Comparison of ENCODE assay signal across 16 cellular contexts in the genomic region with DNA sequence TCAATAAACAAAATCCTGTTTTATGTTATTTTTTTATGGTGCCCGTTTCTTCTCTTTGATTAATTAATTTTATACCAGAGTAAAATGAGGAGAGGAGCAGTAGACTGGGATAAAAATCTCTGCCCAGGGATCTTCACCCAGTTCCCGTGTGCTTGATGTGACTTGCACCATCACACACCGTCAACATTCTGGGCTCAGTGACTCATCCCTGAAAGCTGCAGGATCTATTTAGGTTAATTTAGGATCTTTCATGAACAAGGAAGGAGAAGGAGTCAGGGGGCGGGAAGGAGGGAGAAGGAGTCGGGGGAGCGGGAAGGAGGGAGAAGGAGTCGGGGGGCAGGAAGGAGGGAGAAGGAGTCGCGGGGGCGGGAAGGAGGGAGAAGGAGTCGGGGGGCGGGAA.
A peak's percentile ranks its signal among the peaks of the same experiment; 100 is the strongest.
DNase-seq lines count a peak whose midpoint lies in the region; ATAC-seq and TF ChIP-seq lines count a peak whose summit lies in the region.
"Had no signal": no experiment of that assay in that cellular context is flagged by ENCODE, and none has a peak within 500 bp of the region (broad histone marks: within the 10 kb centered on the region; RNA-seq: fewer than 3 reads in every experiment).

No MANE protein-coding gene starts in this region.

- no peak overlapping the region for H2BK20ac ChIP-seq in IMR-90 (ENCODE audit: low read depth, low read length)

- H3K18ac ChIP-seq in IMR-90 (ENCODE audit: low read depth, low read length): no peak overlapping the region

- no peak overlapping the region for H3K4me2 ChIP-seq in IMR-90 (ENCODE audit: low read depth, low read length)

- peak overlapping the region; percentile 74; the same call in 1 of the 2 replicates for H2BK120ac ChIP-seq in IMR-90 (ENCODE audit: low read depth, low read length)

- no peak overlapping the region for H3K27ac ChIP-seq in IMR-90 (ENCODE audit: insufficient read depth, low read length)
- H3K27ac ChIP-seq: thyroid gland had no signal

- no peak; the same call in 1 of the 2 replicates for ATAC-seq in IMR-90 (ENCODE audit: low read depth)
- ATAC-seq in HG03025 (IDR thresholded peaks at IDR 0.05; ENCODE audit: low FRiP score, unreplicated experiment): no peak
- ATAC-seq: left lobe of liver; natural killer cell treated with Interleukin-12 subunit alpha and Interleukin-12 subunit beta and Interleukin-15 and Interleukin-18, amount 100 ng/mL, for 72 hours had no signal

- dilution Hi-C loops in IMR-90 (cut with HindIII; ENCODE audit: low sequenced_read_pairs, unreplicated experiment): no loop called here

- no peak overlapping the region for H2BK5ac ChIP-seq in IMR-90 (ENCODE audit: low read depth, low read length, poor library complexity, severe bottlenecking)

- peak overlapping the region; percentile 96; the same call in 1 of the 3 replicates for H2BK15ac ChIP-seq in IMR-90 (ENCODE audit: low read depth, low read length)

- H2AFZ ChIP-seq in IMR-90 (replicated peaks; ENCODE audit: low read length, poor library complexity): no peak overlapping the region

- H3K4me3 ChIP-seq in IMR-90 (ENCODE audit: insufficient read depth, low read depth, low read length) (no peak overlapping the region), choroid plexus epithelial cell (ENCODE audit: low read depth, low read length) (peak overlapping the region; percentile 4)
- H3K4me3 ChIP-seq: thyroid gland had no signal

- CTCF ChIA-PET in IMR-90 (lab: Yijun Ruan, JAX): interaction anchor here (0.6 kb wide), 1 partner anchor 24 kb away, joined by 4 read pairs; no protein-coding TSS in a partner anchor

- TF ChIP-seq RAD21 in IMR-90 (IDR thresholded peaks at IDR 0.05; ENCODE audit: low read length): no peak

- no peak overlapping the region for H4K91ac ChIP-seq in IMR-90 (ENCODE audit: insufficient read depth, low read depth, low read length)

- no peaks in the 10 kb centered on the region; the same call in 1 of the 2 replicates for H4K20me1 ChIP-seq in IMR-90 (ENCODE audit: insufficient read depth, low read length)

- WGBS in IMR-90 (ENCODE audit: extremely low coverage in 2 of 2, insufficient read length in 1 of 2), 2 experiments: no CpG with 5 or more reads among the region's 12 CpGs

- H2AK5ac ChIP-seq in IMR-90 (ENCODE audit: low read depth, low read length): no peak overlapping the region

- TF ChIP-seq POLR2A in IMR-90 (IDR thresholded peaks at IDR 0.05; ENCODE audit: low read depth, low read length): no peak

- no peak overlapping the region for H2AK9ac ChIP-seq in IMR-90 (replicated peaks; ENCODE audit: low read depth, low read length, poor library complexity)

- TF ChIP-seq CTCF in IMR-90 (conservative IDR thresholded peaks at IDR 0.05; ENCODE audit: low read depth, low read length) (no peak), choroid plexus epithelial cell (conservative IDR thresholded peaks at IDR 0.05; ENCODE audit: low read depth, low read length) (no peak)

- H3K14ac ChIP-seq in IMR-90 (replicated peaks; ENCODE audit: low read depth, low read length): 0 out of 2 replicates have a peak overlapping the region, but pooled peaks have one; percentile 59

- no peak overlapping the region for H3K56ac ChIP-seq in IMR-90 (ENCODE audit: extremely low read depth, insufficient read depth, low read length)

- H3K9me3 ChIP-seq in IMR-90 (ENCODE audit: control insufficient read depth, insufficient read depth, low read length): no peaks in the 10 kb centered on the region
- H3K9me3 ChIP-seq: thyroid gland had no signal

- in situ Hi-C loops in IMR-90 (cut with MboI; ENCODE audit: low sequenced_read_pairs): no loop called here

- H3K79me1 ChIP-seq in IMR-90 (ENCODE audit: low read depth in 1 of 2, low read length in 2 of 2): no peaks in the 10 kb centered on the region; a peak in 1 of 4 replicates

- intact Hi-C loops in IMR-90 (cut with micrococcal nuclease): no loop called here

- no peak overlapping the region; the same call in 1 of the 2 replicates for H3K4ac ChIP-seq in IMR-90 (ENCODE audit: low read depth, low read length)

- POLR2A ChIA-PET in IMR-90 (lab: Charles Lee; ENCODE audit: unreplicated experiment): interaction anchor here (0.6 kb wide), 1 partner anchor 1225 kb away, joined by 5 read pairs; no protein-coding TSS in a partner anchor

- H3K27me3 ChIP-seq in IMR-90 (ENCODE audit: control insufficient read depth, insufficient read depth, low read length): no peaks in the 10 kb centered on the region
- H3K27me3 ChIP-seq: thyroid gland had no signal

- no peak overlapping the region for H4K5ac ChIP-seq in IMR-90 (ENCODE audit: low read depth, low read length)

- BruUV-seq in IMR-90 (replicated peaks; lab: Mats Ljungman, UMichigan): no TSS peak

- peaks cover 2% of the 10 kb centered on the region; the same call in 1 of the 2 replicates for H3K9me1 ChIP-seq in IMR-90 (ENCODE audit: insufficient read depth, low read length)

- H3K36me3 ChIP-seq in IMR-90 (ENCODE audit: control insufficient read depth, insufficient read depth, low read length): no peaks in the 10 kb centered on the region
- H3K36me3 ChIP-seq: thyroid gland had no signal

- no peaks in the 10 kb centered on the region; the same call in 1 of the 2 replicates for H3K4me1 ChIP-seq in IMR-90 (ENCODE audit: control insufficient read depth, insufficient read depth, low read length)

- peak; percentile 65 for DNase-seq in A172 (ENCODE audit: low spot score)
- peak; percentile 72 for DNase-seq in IMR-90
- DNase-seq in choroid plexus epithelial cell (ENCODE audit: low read depth): peak; percentile 68
- DNase-seq in kidney glomerular epithelial cell (lab: John Stamatoyannopoulos, UW): peak; percentile 14
- DNase-seq in NCI-H2171 (lab: John Stamatoyannopoulos, UW): no peak
- DNase-seq in cerebellar nuclear complex (lab: John Stamatoyannopoulos, UW): no peak
- no peak for DNase-seq in NCI-H1436 (lab: John Stamatoyannopoulos, UW)
- DNase-seq: DMS 273 treated with DMSO at 0.1 percent for 48 hours, MV-4-11, NCI-H524 treated with DMSO at 0.1 percent for 48 hours, SHP77, small intestine, thyroid gland had no signal

- no peak overlapping the region for H4K8ac ChIP-seq in IMR-90 (ENCODE audit: low read depth in 2 of 2, low read length in 2 of 2)

- H3K9ac ChIP-seq in IMR-90 (ENCODE audit: low read depth, low read length): no peak overlapping the region

- H3K23ac ChIP-seq in IMR-90 (ENCODE audit: low read depth, low read length): 0 out of 2 replicates have a peak overlapping the region, but pooled peaks have one; percentile 78

TF ChIP-seq in IMR-90, 13 proteins besides CTCF, POLR2A, EP300 and RAD21:
- TF ChIP-seq, protein P1, sequence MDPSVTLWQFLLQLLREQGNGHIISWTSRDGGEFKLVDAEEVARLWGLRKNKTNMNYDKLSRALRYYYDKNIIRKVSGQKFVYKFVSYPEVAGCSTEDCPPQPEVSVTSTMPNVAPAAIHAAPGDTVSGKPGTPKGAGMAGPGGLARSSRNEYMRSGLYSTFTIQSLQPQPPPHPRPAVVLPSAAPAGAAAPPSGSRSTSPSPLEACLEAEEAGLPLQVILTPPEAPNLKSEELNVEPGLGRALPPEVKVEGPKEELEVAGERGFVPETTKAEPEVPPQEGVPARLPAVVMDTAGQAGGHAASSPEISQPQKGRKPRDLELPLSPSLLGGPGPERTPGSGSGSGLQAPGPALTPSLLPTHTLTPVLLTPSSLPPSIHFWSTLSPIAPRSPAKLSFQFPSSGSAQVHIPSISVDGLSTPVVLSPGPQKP (IDR thresholded peaks at IDR 0.05; ENCODE audit: borderline replicate concordance, low read depth, low read length): no peak
- TF ChIP-seq, protein P2, sequence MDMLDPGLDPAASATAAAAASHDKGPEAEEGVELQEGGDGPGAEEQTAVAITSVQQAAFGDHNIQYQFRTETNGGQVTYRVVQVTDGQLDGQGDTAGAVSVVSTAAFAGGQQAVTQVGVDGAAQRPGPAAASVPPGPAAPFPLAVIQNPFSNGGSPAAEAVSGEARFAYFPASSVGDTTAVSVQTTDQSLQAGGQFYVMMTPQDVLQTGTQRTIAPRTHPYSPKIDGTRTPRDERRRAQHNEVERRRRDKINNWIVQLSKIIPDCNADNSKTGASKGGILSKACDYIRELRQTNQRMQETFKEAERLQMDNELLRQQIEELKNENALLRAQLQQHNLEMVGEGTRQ (IDR thresholded peaks at IDR 0.05; ENCODE audit: low read depth, low read length): no peak
- TF ChIP-seq CEBPB (IDR thresholded peaks at IDR 0.05; ENCODE audit: low read depth, low read length) (peak; percentile 56; the same call in 1 of the 2 replicates), FOS (IDR thresholded peaks at IDR 0.05; ENCODE audit: low read depth, low read length) (peak; percentile 45; the same call in 1 of the 2 replicates), NFE2L2 (IDR thresholded peaks at IDR 0.05; ENCODE audit: low read depth, low read length) (no peak), MAFK (IDR thresholded peaks at IDR 0.05; ENCODE audit: low read depth, low read length) (no peak), RCOR1 (IDR thresholded peaks at IDR 0.05; ENCODE audit: insufficient replicate concordance, low read length) (no peak), CHD1 (IDR thresholded peaks at IDR 0.05; ENCODE audit: low read depth, low read length) (no peak), SMC3 (IDR thresholded peaks at IDR 0.05; ENCODE audit: low read depth, low read length) (no peak), MAZ (IDR thresholded peaks at IDR 0.05; ENCODE audit: borderline replicate concordance, low read depth, low read length) (no peak)

Comparison
In these comparisons a context has a peak if more than half of its experiments do, and no peak if none do; other contexts are left out.
1. DNase-seq: peak in A172 (single experiment), IMR-90 (single experiment), choroid plexus epithelial cell (single experiment) and kidney glomerular epithelial cell (single experiment); none in NCI-H2171 (single experiment), cerebellar nuclear complex (0 of 2) and NCI-H1436 (single experiment).